8 cellular contexts compared by ENCODE assay signal in genomic region chr16:70381604-70382342, GRCh38. TPM values are rescaled to one million over a fixed set of nuclear protein-coding genes. Genes with fewer than 3 reads are reported as not detected.
A peak's percentile ranks its signal among the peaks of the same experiment; 100 is the strongest.
DNase-seq lines count a peak whose midpoint lies in the region; ATAC-seq and TF ChIP-seq lines count a peak whose summit lies in the region.

No MANE protein-coding gene starts in this region.

- TF ChIP-seq POLR2A in esophagus muscularis mucosa (IDR thresholded peaks at IDR 0.05; ENCODE audit: low read depth), result no peak

- intact Hi-C loops in esophagus muscularis mucosa (cut with DNase I), result loop anchor here (2.0 to 5.0 kb wide), 2 partner anchors 57 to 71 kb away; partner anchors contain the start of genes FCSK and ST3GAL2

- no peak overlapping the region for H3K9ac ChIP-seq in parathyroid adenoma

- DNase-seq in OCI-M1 (lab: John Stamatoyannopoulos, UW), result peak; percentile 61
- DNase-seq in esophagus muscularis mucosa (ENCODE audit: extremely low spot score), result peak; percentile 93
- DNase-seq in iPS-NIHi11 (ENCODE audit: low spot score), result no peak
- no peak for DNase-seq in activated gamma-delta T cell treated with Interleukin-2 at 50 U/mL for 16 hours
- no peak for DNase-seq in stimulated activated CD4-positive, alpha-beta T cell treated with anti-CD3 and anti-CD28 coated beads, Interleukin-1b, Interleukin-23, amount 100 ng/mL, for 48 hours
- DNase-seq in stimulated activated naive CD4-positive, alpha-beta T cell treated with Interleukin-2 at 50 U/mL for 16 hours (lab: John Stamatoyannopoulos, UW), result no peak

- no peak for TF ChIP-seq EP300 in esophagus muscularis mucosa (IDR thresholded peaks at IDR 0.05)

- H2AFZ ChIP-seq in parathyroid adenoma, result peak overlapping the region; percentile 84

- peak overlapping the region; percentile 64 to 80 (median 68) for H3K4me3 ChIP-seq in esophagus muscularis mucosa
- H3K4me3 ChIP-seq in parathyroid adenoma (ENCODE audit: low read depth, low read length), result peak overlapping the region; percentile 65

- H3K36me3 ChIP-seq in esophagus muscularis mucosa (peaks cover 0 to 35% (median 24%) of the 10 kb centered on the region in 4 donors), parathyroid adenoma (ENCODE audit: control insufficient read depth, insufficient read depth, low read length) (no peaks in the 10 kb centered on the region)

- peak overlapping the region; percentile 87 for H3K4me2 ChIP-seq in parathyroid adenoma (ENCODE audit: low read length)

- H3K4me1 ChIP-seq in esophagus muscularis mucosa, result peaks cover 16 to 26% (median 24%) of the 10 kb centered on the region in 4 donors
- H3K4me1 ChIP-seq in parathyroid adenoma, result peaks cover 5% of the 10 kb centered on the region

- H3K27me3 ChIP-seq in esophagus muscularis mucosa, result no peaks in the 10 kb centered on the region
- no peaks in the 10 kb centered on the region for H3K27me3 ChIP-seq in parathyroid adenoma (ENCODE audit: control insufficient read depth, insufficient read depth, low read length)

- H3K27ac ChIP-seq in esophagus muscularis mucosa (replicated peaks in 1 of 4), result peak overlapping the region; percentile 76 to 88 (median 82)
- H3K27ac ChIP-seq in parathyroid adenoma, result peak overlapping the region; percentile 68

- H3K9me3 ChIP-seq in esophagus muscularis mucosa, result no peaks in the 10 kb centered on the region
- H3K9me3 ChIP-seq in parathyroid adenoma (ENCODE audit: control insufficient read depth, low read length), result no peaks in the 10 kb centered on the region

- no peaks in the 10 kb centered on the region for H3K79me2 ChIP-seq in parathyroid adenoma

- peak; percentile 8 for ATAC-seq in GM19397 (IDR thresholded peaks at IDR 0.05; ENCODE audit: unreplicated experiment)

- 60% methylated on average over 14 of the region's 47 CpGs for WGBS in esophagus muscularis mucosa

- TF ChIP-seq CTCF in esophagus muscularis mucosa (IDR thresholded peaks at IDR 0.05) (no peak), parathyroid adenoma (IDR thresholded peaks at IDR 0.05) (no peak)

RNA-seq across cellular contexts. Expression of gene DDX19A, which starts 35.1 kb away (rescaled TPM):
- 10 to 100 TPM; 44.0 to 54.0 (median 52.8) TPM for total RNA-seq in esophagus muscularis mucosa

RNA-seq across cellular contexts. Expression of gene ST3GAL2, which starts 57.1 kb away (rescaled TPM):
- total RNA-seq in esophagus muscularis mucosa, result 10 to 100 TPM; 18.6 to 34.9 (median 27.2) TPM

Comparison
In these comparisons a context has a peak if more than half of its experiments do, and no peak if none do; other contexts are left out.
1. DNase-seq: peak in OCI-M1 (single experiment) and esophagus muscularis mucosa (single experiment); none in iPS-NIHi11 (single experiment), activated gamma-delta T cell treated with Interleukin-2 at 50 U/mL for 16 hours (single experiment), stimulated activated CD4-positive, alpha-beta T cell treated with anti-CD3 and anti-CD28 coated beads, Interleukin-1b, Interleukin-23, amount 100 ng/mL, for 48 hours (single experiment) and stimulated activated naive CD4-positive, alpha-beta T cell treated with Interleukin-2 at 50 U/mL for 16 hours (single experiment).